8 cellular contexts compared by ENCODE assay signal in the genomic region with DNA sequence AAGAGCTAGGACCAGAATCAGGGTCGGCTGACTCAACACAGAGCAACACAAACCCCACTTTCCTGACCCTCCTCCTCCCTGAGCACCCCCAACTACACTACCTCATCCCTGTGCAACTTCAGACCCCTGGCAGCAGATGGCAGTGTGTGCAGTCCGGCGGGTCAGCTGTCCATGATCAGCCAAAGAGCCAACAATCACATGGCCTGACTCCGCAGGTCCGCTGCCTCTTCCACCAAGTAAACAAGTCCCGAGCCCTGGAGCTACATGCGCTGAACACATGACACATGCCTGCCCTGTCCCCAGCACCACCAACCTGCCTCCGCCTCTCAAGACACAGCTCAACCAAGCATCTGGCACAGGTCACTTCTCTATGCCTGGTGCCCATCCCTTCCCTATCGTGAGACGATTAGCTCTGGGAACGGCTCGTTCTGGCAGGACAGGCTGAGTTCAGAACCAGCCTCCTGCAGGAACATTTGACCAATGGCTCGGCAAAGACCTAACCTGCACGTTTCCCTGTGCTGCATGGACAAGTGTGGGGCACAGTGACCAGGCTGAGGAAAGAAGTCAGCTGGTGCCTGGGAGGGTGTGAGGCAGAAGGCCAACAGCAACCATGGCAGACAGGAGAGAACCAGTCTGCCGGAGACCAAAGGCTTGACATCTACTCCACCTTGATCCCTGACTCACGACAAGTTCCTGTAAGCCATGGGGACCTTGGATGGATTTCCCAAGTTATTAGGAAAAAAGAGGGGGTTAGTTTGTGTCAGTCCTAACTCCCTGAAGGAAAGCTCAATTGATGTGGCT.
DNase-seq lines count a peak whose midpoint lies in the region; ATAC-seq and TF ChIP-seq lines count a peak whose summit lies in the region.

No MANE protein-coding gene starts in this region.

- H3K27me3 ChIP-seq in skeletal muscle tissue (ENCODE audit: control insufficient read depth in 3 of 3, insufficient read depth in 3 of 3, low read length in 3 of 3), result no peaks in the 10 kb centered on the region

- H3K9ac ChIP-seq in skeletal muscle tissue (ENCODE audit: low read depth in 1 of 3, low read length in 3 of 3), result peak overlapping the region; percentile 8 to 84 (median 64)

- POLR2A ChIA-PET in HEK293 (lab: Yijun Ruan, JAX), result no interaction called here

- H3K9me3 ChIP-seq in HEK293 (ENCODE audit: control insufficient read depth, insufficient read depth, low read depth, low read length) (no peaks in the 10 kb centered on the region), skeletal muscle tissue (ENCODE audit: control insufficient read depth in 3 of 3, low read length in 3 of 3) (no peaks in the 10 kb centered on the region)

- no peak overlapping the region for H3K27ac ChIP-seq in HEK293 (ENCODE audit: extremely low read depth, low read depth, low read length)
- H3K27ac ChIP-seq in skeletal muscle tissue (ENCODE audit: low read depth, low read length), result peak overlapping the region; percentile 91

- peak; percentile 34 for DNase-seq in AG20443 (ENCODE audit: low spot score)
- peak in 34 of 56 donors; percentile 29 to 76 (median 64) for DNase-seq in amygdala (lab: John Stamatoyannopoulos, UW)
- DNase-seq in hippocampal formation (lab: John Stamatoyannopoulos, UW), result peak; percentile 61 to 71

- peaks cover 0 to 85% of the 10 kb centered on the region in 2 experiments; a peak in 1 of 3 replicates for H3K36me3 ChIP-seq in HEK293 (ENCODE audit: control insufficient read depth in 2 of 2, insufficient read depth in 1 of 2, low read length in 2 of 2)
- H3K36me3 ChIP-seq in skeletal muscle tissue (ENCODE audit: control insufficient read depth in 3 of 3, insufficient read depth in 3 of 3, low read length in 3 of 3), result peaks cover 75 to 85% (median 80%) of the 10 kb centered on the region in 3 donors

- ATAC-seq in GM21447 (IDR thresholded peaks at IDR 0.05; ENCODE audit: unreplicated experiment) (no peak), GM18511 (IDR thresholded peaks at IDR 0.05; ENCODE audit: unreplicated experiment) (no peak), HG02610 (IDR thresholded peaks at IDR 0.05; ENCODE audit: unreplicated experiment) (no peak)

- H3K4me1 ChIP-seq in HEK293 (ENCODE audit: control insufficient read depth, insufficient read depth, low read length), result no peaks in the 10 kb centered on the region
- H3K4me1 ChIP-seq in skeletal muscle tissue (ENCODE audit: control insufficient read depth in 3 of 3, insufficient read depth in 3 of 3, low read length in 3 of 3), result peaks cover 96 to 99% (median 98%) of the 10 kb centered on the region in 3 donors

- 0 out of 2 replicates have a peak, but pooled peaks have one; percentile 14 for TF ChIP-seq CTCF in HEK293 (tag by site-specific recombination; IDR thresholded peaks at IDR 0.05)

- H3K4me3 ChIP-seq in HEK293 (ENCODE audit: low read depth, low read length), result no peak overlapping the region
- peak overlapping the region; percentile 56 to 74 (median 59) for H3K4me3 ChIP-seq in skeletal muscle tissue (ENCODE audit: low read length in 3 of 3)

- CTCF ChIA-PET in HEK293 (lab: Yijun Ruan, JAX), result interaction anchor here (0.6 to 4.8 kb wide), 12 partner anchors 9 to 1203 kb away, joined by 3 to 22 read pairs (median 4); no protein-coding TSS in a partner anchor

TF ChIP-seq in HEK293, 187 proteins besides CTCF, POLR2A, EP300 and RAD21:
- TF ChIP-seq SCRT2 (tag by site-specific recombination; IDR thresholded peaks at IDR 0.05), result peak; percentile 57; the same call in 1 of the 2 replicates
- TF ChIP-seq, protein P1, sequence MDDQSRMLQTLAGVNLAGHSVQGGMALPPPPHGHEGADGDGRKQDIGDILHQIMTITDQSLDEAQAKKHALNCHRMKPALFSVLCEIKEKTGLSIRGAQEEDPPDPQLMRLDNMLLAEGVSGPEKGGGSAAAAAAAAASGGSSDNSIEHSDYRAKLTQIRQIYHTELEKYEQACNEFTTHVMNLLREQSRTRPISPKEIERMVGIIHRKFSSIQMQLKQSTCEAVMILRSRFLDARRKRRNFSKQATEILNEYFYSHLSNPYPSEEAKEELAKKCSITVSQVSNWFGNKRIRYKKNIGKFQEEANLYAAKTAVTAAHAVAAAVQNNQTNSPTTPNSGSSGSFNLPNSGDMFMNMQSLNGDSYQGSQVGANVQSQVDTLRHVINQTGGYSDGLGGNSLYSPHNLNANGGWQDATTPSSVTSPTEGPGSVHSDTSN (CRISPR knock-in tag; IDR thresholded peaks at IDR 0.05), result no peak
- TF ChIP-seq ZNF600 (tag by site-specific recombination; IDR thresholded peaks at IDR 0.05), result peak; percentile 42; the same call in 1 of the 2 replicates
